In genomic region chr14:89308232-89308959, GRCh38 we compare ENCODE assay signal across 11 cellular contexts.
DNase-seq lines count a peak whose midpoint lies in the region; ATAC-seq and TF ChIP-seq lines count a peak whose summit lies in the region.
"Had no signal": no experiment of that assay in that cellular context is flagged by ENCODE, and none has a peak within 500 bp of the region (broad histone marks: within the 10 kb centered on the region; RNA-seq: fewer than 3 reads in every experiment).

No MANE protein-coding gene starts in this region.

- H2AFZ ChIP-seq in GM23338 (no peak overlapping the region), OCI-LY3 (ENCODE audit: low read depth, low read length) (no peak overlapping the region)

- H3K9me2 ChIP-seq in GM23338 (ENCODE audit: insufficient read depth) = no peaks in the 10 kb centered on the region

- POLR2A ChIA-PET in naive thymus-derived CD8-positive, alpha-beta T cell (lab: Charles Lee) = interaction anchor here (0.5 to 0.6 kb wide), 2 partner anchors 204 to 457 kb away, joined by 4 to 6 read pairs; no protein-coding TSS in a partner anchor

- H3K36me3 ChIP-seq in GM23338 (ENCODE audit: insufficient read depth) (no peaks in the 10 kb centered on the region), OCI-LY3 (replicated peaks; ENCODE audit: low read depth, low read length) (no peaks in the 10 kb centered on the region)

- H3F3A ChIP-seq in GM23338 (replicated peaks; ENCODE audit: low read depth) = 0 out of 2 replicates have a peak, but pooled peaks cover 11% of the 10 kb centered on the region

- TF ChIP-seq CTCF in GM13976 (IDR thresholded peaks at IDR 0.05; ENCODE audit: borderline replicate concordance, control extremely low read depth, extremely low read depth, insufficient read depth, missing control alignments) = peak; percentile 38
- peak in 1 of 2 experiments; percentile 29; a peak in 2 of 4 replicates for TF ChIP-seq CTCF in GM23338 (conservative IDR thresholded peaks at IDR 0.05; ENCODE audit: low read depth in 2 of 2)
- TF ChIP-seq CTCF in OCI-LY3 (IDR thresholded peaks at IDR 0.05; ENCODE audit: low read depth, low read length) = peak; percentile 62

- H3K9ac ChIP-seq in OCI-LY3 (ENCODE audit: low read length) = peak overlapping the region; percentile 37

- in situ Hi-C loops in GM13976 (cut with MboI; ENCODE audit: low sequenced_read_pairs, unreplicated experiment) = no loop called here

- no peaks in the 10 kb centered on the region for H3K9me3 ChIP-seq in OCI-LY3 (ENCODE audit: insufficient read depth, low read length)

- H3K4me1 ChIP-seq in GM23338 (ENCODE audit: insufficient read depth) = peaks cover 74% of the 10 kb centered on the region
- peaks cover 63% of the 10 kb centered on the region for H3K4me1 ChIP-seq in OCI-LY3 (ENCODE audit: low read length)

- peaks cover 19% of the 10 kb centered on the region for H3K27me3 Mint-ChIP-seq in GM23338 (ENCODE audit: insufficient read depth, low read depth, poor library complexity)
- no peaks in the 10 kb centered on the region for H3K27me3 Mint-ChIP-seq in naive thymus-derived CD8-positive, alpha-beta T cell

- H3K79me2 ChIP-seq in GM23338 (replicated peaks; ENCODE audit: insufficient read depth) (peaks cover 98% of the 10 kb centered on the region), OCI-LY3 (ENCODE audit: low read length) (no peaks in the 10 kb centered on the region)

- DNase-seq in GM13976 (ENCODE audit: low spot score) = peak; percentile 57
- DNase-seq in GM23338 (ENCODE audit: low spot score) = no peak
- DNase-seq in naive thymus-derived CD8-positive, alpha-beta T cell = no peak
- DNase-seq in NCI-H526 (lab: John Stamatoyannopoulos, UW) = no peak
- DNase-seq in left cardiac atrium = no peak
- DNase-seq: activated CD4-positive, alpha-beta T cell treated with anti-CD3 and anti-CD28 coated beads for 1 hour; NCI-H1048 had no signal

- H3K4me2 ChIP-seq in GM23338 (no peak overlapping the region), OCI-LY3 (ENCODE audit: low read length) (peak overlapping the region; percentile 99)

- intact Hi-C loops in left cardiac atrium (cut with DNase I) = loop anchor here in 1 of 2 donors (10.0 kb wide), 1 partner anchor 106 kb away; the partner anchor contains the start of gene FOXN3

- H3K4me3 Mint-ChIP-seq in GM23338 = no peak overlapping the region; the same call in 2 of the 3 replicates
- peak overlapping the region in 2 of 10 donors; percentile 1 to 22 for H3K4me3 Mint-ChIP-seq in naive thymus-derived CD8-positive, alpha-beta T cell

- H3K4me3 ChIP-seq in GM23338 = no peak overlapping the region
- peak overlapping the region; percentile 58 for H3K4me3 ChIP-seq in OCI-LY3 (ENCODE audit: low read length)
- H3K4me3 ChIP-seq: lung had no signal

- peak overlapping the region; percentile 86 for H3K27ac Mint-ChIP-seq in GM23338
- H3K27ac Mint-ChIP-seq in naive thymus-derived CD8-positive, alpha-beta T cell = peak overlapping the region in 8 of 10 donors; percentile 4 to 89 (median 42)

- H3K27ac ChIP-seq in GM23338 (ENCODE audit: low read depth) (peak overlapping the region; percentile 72), OCI-LY3 (ENCODE audit: low read length) (peak overlapping the region; percentile 87)

- H3K4me1 Mint-ChIP-seq in GM23338 = peaks cover 68% of the 10 kb centered on the region
- H3K4me1 Mint-ChIP-seq in naive thymus-derived CD8-positive, alpha-beta T cell = peaks cover 30 to 68% (median 55%) of the 10 kb centered on the region in 4 donors

- H3K27me3 ChIP-seq in GM23338 (ENCODE audit: insufficient read depth) = no peaks in the 10 kb centered on the region
- no peaks in the 10 kb centered on the region for H3K27me3 ChIP-seq in OCI-LY3 (ENCODE audit: low read depth, low read length)

- ATAC-seq in GM23338 (peak; percentile 57), left cardiac atrium (no peak), GM21447 (IDR thresholded peaks at IDR 0.05; ENCODE audit: unreplicated experiment) (no peak), HG02884 (IDR thresholded peaks at IDR 0.05; ENCODE audit: unreplicated experiment) (no peak)
- ATAC-seq in naive thymus-derived CD8-positive, alpha-beta T cell = no peak

- H4K20me1 ChIP-seq in GM23338 (replicated peaks; ENCODE audit: insufficient read depth) = peaks cover 16% of the 10 kb centered on the region
- no peaks in the 10 kb centered on the region for H4K20me1 ChIP-seq in OCI-LY3 (ENCODE audit: insufficient read depth, low read length)

- peaks cover 42% of the 10 kb centered on the region for H3K36me3 Mint-ChIP-seq in GM23338 (ENCODE audit: low read depth)
- peaks cover 0 to 11% (median 0%) of the 10 kb centered on the region in 3 donors for H3K36me3 Mint-ChIP-seq in naive thymus-derived CD8-positive, alpha-beta T cell

- H3K9me3 Mint-ChIP-seq in GM23338 = no peaks in the 10 kb centered on the region
- no peaks in the 10 kb centered on the region for H3K9me3 Mint-ChIP-seq in naive thymus-derived CD8-positive, alpha-beta T cell

TF ChIP-seq in GM23338, 12 proteins besides CTCF, POLR2A, EP300 and RAD21:
- TF ChIP-seq NANOG (IDR thresholded peaks at IDR 0.05; ENCODE audit: borderline replicate concordance) = no peak
- no peak for TF ChIP-seq ETS1 (IDR thresholded peaks at IDR 0.05)
- no peak for TF ChIP-seq ZNF331 (CRISPR knock-in tag; IDR thresholded peaks at IDR 0.05; ENCODE audit: low read depth)
